ENCODE assay signal across 22 cellular contexts in the genomic region with DNA sequence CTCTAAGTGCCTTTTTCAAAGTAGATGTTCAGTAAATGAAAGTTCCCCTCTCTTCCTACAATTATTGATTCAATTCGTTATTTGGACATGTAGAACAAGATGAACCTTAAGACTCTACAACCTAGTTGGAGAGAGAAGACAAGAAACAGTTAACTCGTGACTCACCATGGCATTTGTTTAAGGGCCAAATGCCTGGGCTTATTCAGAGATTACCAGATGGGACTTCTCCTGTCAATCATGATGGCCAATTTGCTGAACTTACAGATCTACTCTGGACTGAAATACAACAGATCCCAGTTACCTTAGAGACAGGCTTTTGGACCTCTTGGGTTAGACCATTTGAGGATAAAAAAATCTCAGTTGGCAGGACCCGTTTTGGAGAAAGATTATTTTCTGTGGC.
"Had no signal": no experiment of that assay in that cellular context is flagged by ENCODE, and none has a peak within 500 bp of the region (broad histone marks: within the 10 kb centered on the region; RNA-seq: fewer than 3 reads in every experiment).

No MANE protein-coding gene starts in this region.

- H3K4me1 ChIP-seq: gastrocnemius medialis, heart right ventricle, pancreas, prostate gland, right lobe of liver, tibial artery, upper lobe of left lung, vagina had no signal

- DNase-seq: cortex of kidney; dorsolateral prefrontal cortex; effector CD8-positive, alpha-beta T cell; gastrocnemius medialis; heart right ventricle; islet precursor cell; left ventricle myocardium superior; mesenchymal stem cell; midbrain; nucleus accumbens; pancreas; right lobe of liver; stimulated activated CD4-positive, alpha-beta T cell treated with anti-CD3 and anti-CD28 coated beads, Interleukin-4, amount 100 ng/mL, for 1 hour; stimulated activated CD8-positive, alpha-beta memory T cell treated with anti-CD3 and anti-CD28 coated beads, Interleukin-4, amount 100 ng/mL, for 48 hours; tibial artery; upper lobe of left lung had no signal

- H3K36me3 ChIP-seq: gastrocnemius medialis, heart right ventricle, neural progenitor cell, pancreas, prostate gland, right lobe of liver, tibial artery, upper lobe of left lung, vagina had no signal

- FAIRE-seq: pancreas had no signal

- H2AFZ ChIP-seq: neural progenitor cell had no signal

- ATAC-seq: gastrocnemius medialis; heart right ventricle; left ventricle myocardium superior; natural killer cell treated with Interleukin-12 subunit alpha and Interleukin-12 subunit beta and Interleukin-15 and Interleukin-18, amount 100 ng/mL, for 72 hours; pancreas; right lobe of liver; stimulated activated effector memory CD8-positive, alpha-beta T cell treated with anti-CD3 and anti-CD28 coated beads, Interleukin-12 subunit alpha, Interleukin-12 subunit beta, amount 100 ng/mL, for 72 hours had no signal

- H3K4me2 ChIP-seq: neural progenitor cell had no signal

- H3K27me3 ChIP-seq: pancreas, right lobe of liver, upper lobe of left lung, vagina had no signal

- H3K4me3 ChIP-seq: dorsolateral prefrontal cortex, gastrocnemius medialis, heart right ventricle, lung, neural progenitor cell, pancreas, prostate gland, right lobe of liver, tibial artery, upper lobe of left lung, vagina had no signal

- H3K9me3 ChIP-seq: gastrocnemius medialis, heart right ventricle, pancreas, prostate gland, right lobe of liver, tibial artery, upper lobe of left lung, vagina had no signal

- H3K9ac ChIP-seq: neural progenitor cell had no signal

- H3K27ac ChIP-seq: dorsolateral prefrontal cortex, gastrocnemius medialis, heart right ventricle, neural progenitor cell, pancreas, prostate gland, right lobe of liver, tibial artery, upper lobe of left lung, vagina had no signal
